In genomic region chr12:75196408-75196807, GRCh38 we compare ENCODE assay signal across 1 cellular context.
TF ChIP-seq lines count a peak whose summit lies in the region.

No MANE protein-coding gene starts in this region.

TF ChIP-seq in HCT116, 20 proteins besides CTCF, POLR2A, EP300 and RAD21 (continued from another document):
- TF ChIP-seq REST (IDR thresholded peaks at IDR 0.05; ENCODE audit: low read depth): no peak
- TF ChIP-seq SP1 (IDR thresholded peaks at IDR 0.05; ENCODE audit: low read depth): no peak
- TF ChIP-seq SIN3A (IDR thresholded peaks at IDR 0.05; ENCODE audit: low read depth): no peak
- no peak for TF ChIP-seq POLR2AphosphoS5 (IDR thresholded peaks at IDR 0.05; ENCODE audit: low read depth, low read length)
- TF ChIP-seq MAX (IDR thresholded peaks at IDR 0.05): no peak
- no peak for TF ChIP-seq EGR1 (IDR thresholded peaks at IDR 0.05; ENCODE audit: low read depth)
- TF ChIP-seq ZFX (IDR thresholded peaks at IDR 0.05): no peak
- TF ChIP-seq TCF7L2 (IDR thresholded peaks at IDR 0.05; ENCODE audit: borderline replicate concordance, extremely low read depth, insufficient read depth, insufficient read length): no peak
- TF ChIP-seq CEBPB (IDR thresholded peaks at IDR 0.05; ENCODE audit: low read depth): no peak
- no peak for TF ChIP-seq ELF1 (IDR thresholded peaks at IDR 0.05; ENCODE audit: borderline replicate concordance, low read depth)
- TF ChIP-seq SRF (IDR thresholded peaks at IDR 0.05; ENCODE audit: low read depth): no peak
- TF ChIP-seq ZNF274 (IDR thresholded peaks at IDR 0.05; ENCODE audit: low read depth, low read length): no peak
